Comparison of ENCODE assay signal across 12 cellular contexts in genomic region chr11:47111318-47111804, GRCh38.
DNase-seq lines count a peak whose midpoint lies in the region; ATAC-seq, FAIRE-seq and TF ChIP-seq lines count a peak whose summit lies in the region.
"Had no signal": no experiment of that assay in that cellular context is flagged by ENCODE, and none has a peak within 500 bp of the region (broad histone marks: within the 10 kb centered on the region; RNA-seq: fewer than 3 reads in every experiment).

No MANE protein-coding gene starts in this region.

- no peak for TF ChIP-seq POLR2A in uterus (IDR thresholded peaks at IDR 0.05)

- CTCF ChIA-PET in WTC11 (lab: Charles Lee): interaction anchor here (0.7 kb wide), 1 partner anchor 42 kb away, joined by 3 read pairs; no protein-coding TSS in a partner anchor

- DNase-seq in NCI-H1436 (lab: John Stamatoyannopoulos, UW): peak; percentile 80
- no peak for DNase-seq in left lung
- no peak for DNase-seq in uterus
- no peak for DNase-seq in activated T-cell treated with anti-CD3 and anti-CD28 coated beads, Interleukin-2, amount 50 U/mL, for 24 hours
- no peak for DNase-seq in WTC11 (ENCODE audit: low spot score)
- DNase-seq in D721Med (ENCODE audit: insufficient read length, low spot score): no peak
- DNase-seq: endodermal cell, left ventricle myocardium inferior, transverse colon had no signal

- TF ChIP-seq CTCF in left lung (IDR thresholded peaks at IDR 0.05) (no peak), uterus (IDR thresholded peaks at IDR 0.05) (no peak), WTC11 (IDR thresholded peaks at IDR 0.05) (no peak), D721Med (IDR thresholded peaks at IDR 0.05; ENCODE audit: insufficient read depth, missing control alignments) (no peak)

- H3K4me1 ChIP-seq in left lung (no peaks in the 10 kb centered on the region), uterus (no peaks in the 10 kb centered on the region)
- H3K4me1 ChIP-seq: SJSA1 had no signal

- peak; percentile 81 for ATAC-seq in GM18861 (IDR thresholded peaks at IDR 0.05; ENCODE audit: unreplicated experiment)
- ATAC-seq in HG02759 (IDR thresholded peaks at IDR 0.05; ENCODE audit: unreplicated experiment): peak; percentile 87
- ATAC-seq in left lung: peak; percentile 82
- ATAC-seq in WTC11: no peak

- H3K27me3 Mint-ChIP-seq in activated T-cell treated with anti-CD3 and anti-CD28 coated beads, Interleukin-2, amount 50 U/mL, for 24 hours: no peaks in the 10 kb centered on the region
- H3K27me3 Mint-ChIP-seq in WTC11 (ENCODE audit: low read depth): no peaks in the 10 kb centered on the region

- intact Hi-C loops in left lung (cut with DNase I) (no loop called here), uterus (cut with DNase I; ENCODE audit: low total_unique reads) (no loop called here)

- H3K9me3 ChIP-seq in left lung (no peaks in the 10 kb centered on the region), uterus (no peaks in the 10 kb centered on the region)
- H3K9me3 ChIP-seq: SJSA1, transverse colon had no signal

- POLR2A ChIA-PET in WTC11 (lab: Charles Lee): no interaction called here

- no peaks in the 10 kb centered on the region for H3K9me3 Mint-ChIP-seq in activated T-cell treated with anti-CD3 and anti-CD28 coated beads, Interleukin-2, amount 50 U/mL, for 24 hours
- H3K9me3 Mint-ChIP-seq in WTC11: no peaks in the 10 kb centered on the region
- H3K9me3 Mint-ChIP-seq: endodermal cell had no signal

- H3K36me3 ChIP-seq in left lung (no peaks in the 10 kb centered on the region), uterus (no peaks in the 10 kb centered on the region)
- H3K36me3 ChIP-seq: left ventricle myocardium inferior, SJSA1, transverse colon had no signal

- H3K27ac ChIP-seq in left lung (no peak overlapping the region), uterus (no peak overlapping the region)
- H3K27ac ChIP-seq: left ventricle myocardium inferior, SJSA1, transverse colon had no signal

- H3K27ac Mint-ChIP-seq in activated T-cell treated with anti-CD3 and anti-CD28 coated beads, Interleukin-2, amount 50 U/mL, for 24 hours: no peak overlapping the region
- no peak overlapping the region for H3K27ac Mint-ChIP-seq in WTC11
- H3K27ac Mint-ChIP-seq: endodermal cell had no signal

- no peaks in the 10 kb centered on the region for H3K36me3 Mint-ChIP-seq in activated T-cell treated with anti-CD3 and anti-CD28 coated beads, Interleukin-2, amount 50 U/mL, for 24 hours (ENCODE audit: low read depth)
- no peaks in the 10 kb centered on the region for H3K36me3 Mint-ChIP-seq in WTC11

- no peaks in the 10 kb centered on the region for H3K4me1 Mint-ChIP-seq in activated T-cell treated with anti-CD3 and anti-CD28 coated beads, Interleukin-2, amount 50 U/mL, for 24 hours (ENCODE audit: low read depth)
- no peaks in the 10 kb centered on the region for H3K4me1 Mint-ChIP-seq in WTC11

- H3K4me3 Mint-ChIP-seq in activated T-cell treated with anti-CD3 and anti-CD28 coated beads, Interleukin-2, amount 50 U/mL, for 24 hours: no peak overlapping the region
- H3K4me3 Mint-ChIP-seq in WTC11: no peak overlapping the region
- H3K4me3 Mint-ChIP-seq: endodermal cell had no signal

- H3K27me3 ChIP-seq in left lung (no peaks in the 10 kb centered on the region), uterus (no peaks in the 10 kb centered on the region)
- H3K27me3 ChIP-seq: SJSA1, transverse colon had no signal

- no peak for FAIRE-seq in D721Med (lab: Jason Lieb, UNC)

- H3K4me3 ChIP-seq in left lung: no peak overlapping the region
- H3K4me3 ChIP-seq in uterus: no peak overlapping the region
- H3K4me3 ChIP-seq: left ventricle myocardium inferior, SJSA1, transverse colon had no signal

TF ChIP-seq in WTC11, 78 proteins besides CTCF, POLR2A, EP300 and RAD21:
- no peak for TF ChIP-seq ZBTB21 (CRISPR knock-in tag; IDR thresholded peaks at IDR 0.05; ENCODE audit: borderline replicate concordance)
- no peak for TF ChIP-seq ZNF532 (CRISPR knock-in tag; IDR thresholded peaks at IDR 0.05; ENCODE audit: borderline replicate concordance)
- TF ChIP-seq FOXK1 (CRISPR knock-in tag; IDR thresholded peaks at IDR 0.05): no peak
- no peak for TF ChIP-seq ATF1 (CRISPR knock-in tag; IDR thresholded peaks at IDR 0.05)
- no peak for TF ChIP-seq ZNF671 (CRISPR knock-in tag; IDR thresholded peaks at IDR 0.05)
- TF ChIP-seq, protein P1, sequence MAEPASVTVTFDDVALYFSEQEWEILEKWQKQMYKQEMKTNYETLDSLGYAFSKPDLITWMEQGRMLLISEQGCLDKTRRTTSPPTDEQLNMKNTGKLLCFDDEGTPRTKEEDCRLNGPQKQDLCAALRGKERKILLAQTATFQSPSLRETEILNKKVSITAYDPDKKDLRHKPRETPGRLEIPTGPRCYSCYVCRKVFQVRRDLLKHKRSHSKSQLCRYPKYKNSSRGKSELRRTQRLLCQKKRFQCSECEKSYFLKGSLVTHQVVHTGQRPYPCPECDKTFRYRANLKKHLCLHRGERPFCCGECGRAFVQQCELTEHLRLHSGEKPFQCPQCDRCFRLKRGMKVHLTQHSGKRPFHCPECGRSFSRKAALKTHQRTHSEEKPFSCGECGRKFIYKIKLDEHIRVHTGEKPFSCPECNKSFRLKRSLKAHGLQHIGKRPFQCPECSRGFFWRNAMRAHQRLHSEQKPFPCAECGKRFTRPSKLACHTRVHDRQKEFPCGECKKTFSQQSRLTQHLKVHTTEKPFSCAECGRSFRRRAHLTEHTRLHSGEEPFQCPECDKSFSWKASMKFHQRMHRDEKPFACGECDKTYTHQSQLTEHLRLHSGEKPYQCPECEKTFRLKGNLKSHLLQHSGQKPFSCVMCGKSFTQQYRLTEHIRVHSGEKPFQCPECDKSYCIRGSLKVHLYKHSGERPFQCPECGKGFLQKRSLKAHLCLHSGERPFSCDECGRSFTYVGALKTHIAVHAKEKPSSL (CRISPR knock-in tag; conservative IDR thresholded peaks at IDR 0.05): no peak
- TF ChIP-seq MLX (CRISPR knock-in tag; IDR thresholded peaks at IDR 0.05): no peak
- TF ChIP-seq IRF2 (CRISPR knock-in tag; IDR thresholded peaks at IDR 0.05; ENCODE audit: borderline replicate concordance, low read depth): no peak
